ENCODE assay signal across 8 cellular contexts in the genomic region with DNA sequence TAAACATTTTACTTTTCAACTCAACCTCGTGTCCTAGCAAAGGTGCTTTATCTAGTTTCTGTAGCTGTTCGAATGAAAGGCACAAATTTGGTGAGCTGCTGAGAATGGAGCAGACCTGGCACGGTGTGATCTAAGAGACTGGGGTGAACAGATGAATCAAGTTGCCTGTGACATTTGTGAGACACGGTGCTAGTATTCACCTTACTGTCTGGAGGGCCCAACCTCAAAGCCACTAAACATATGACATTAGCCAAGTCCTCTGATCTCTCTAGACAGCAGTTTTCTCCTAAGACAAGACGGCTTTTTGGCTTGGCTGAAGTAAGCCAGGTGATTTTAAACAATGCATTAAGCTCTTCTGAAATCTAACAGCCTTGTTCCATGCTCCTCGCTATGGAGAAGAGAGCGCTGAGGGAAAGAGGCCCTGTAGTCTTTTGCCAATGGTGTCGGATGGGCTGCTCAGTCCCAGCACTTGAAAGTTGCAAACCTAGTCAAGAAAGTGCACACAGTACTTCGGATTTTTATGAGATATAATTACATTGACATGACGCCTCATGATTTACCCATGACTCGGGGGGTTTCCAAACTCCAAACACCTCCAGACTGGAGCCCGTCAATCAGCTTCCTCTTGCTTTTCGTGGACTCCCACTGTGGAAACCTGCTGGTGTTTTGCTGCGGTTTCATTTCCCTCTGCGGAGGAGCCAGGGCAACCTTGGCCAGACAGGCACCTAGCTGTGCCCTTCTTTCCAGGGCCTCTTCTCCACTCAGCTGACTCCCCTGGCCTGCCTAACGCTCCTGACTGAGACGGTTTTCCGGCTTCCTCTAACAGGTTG. TPM values are rescaled to one million over a fixed set of nuclear protein-coding genes. Genes with fewer than 3 reads are reported as not detected.
A peak's percentile ranks its signal among the peaks of the same experiment; 100 is the strongest.
DNase-seq lines count a peak whose midpoint lies in the region; ATAC-seq and TF ChIP-seq lines count a peak whose summit lies in the region.

No MANE protein-coding gene starts in this region.

- DNase-seq in GM06990 (ENCODE audit: extremely low read depth, insufficient read length) = no peak
- DNase-seq in HFFc6 = no peak
- peak in 2 of 3 donors; percentile 33 to 57 for DNase-seq in T-helper 17 cell
- DNase-seq in endothelial cell (ENCODE audit: low spot score) = peak; percentile 33
- no peak for DNase-seq in neuronal stem cell (ENCODE audit: low spot score)
- DNase-seq in hepatic stellate cell (ENCODE audit: low spot score) = no peak
- no peak for DNase-seq in NCI-H2081 (lab: John Stamatoyannopoulos, UW)

- H3K4me1 Mint-ChIP-seq in HFFc6 (ENCODE audit: low read depth) = peaks cover 44% of the 10 kb centered on the region
- peaks cover 18% of the 10 kb centered on the region for H3K4me1 Mint-ChIP-seq in T-helper 17 cell
- peaks cover 17% of the 10 kb centered on the region for H3K4me1 Mint-ChIP-seq in endothelial cell (ENCODE audit: unreplicated experiment)

- H3K9ac ChIP-seq in neuronal stem cell (ENCODE audit: low read depth, low read length, poor library complexity) = peak overlapping the region; percentile 70

- H2BK12ac ChIP-seq in neuronal stem cell (ENCODE audit: low read length) = no peak overlapping the region

- WGBS in neuronal stem cell (ENCODE audit: extremely low coverage in 2 of 2, insufficient read length in 2 of 2, insufficient replicate concordance in 1 of 2), 2 donors = no CpG with 5 or more reads among the region's 18 CpGs

- peak overlapping the region; percentile 17 for H3K27ac ChIP-seq in neuronal stem cell (replicated peaks; ENCODE audit: low read length)

- H3K4me2 ChIP-seq in neuronal stem cell (ENCODE audit: insufficient read depth, low read length, poor library complexity, severe bottlenecking) = peak overlapping the region; percentile 73

- H4K8ac ChIP-seq in neuronal stem cell (ENCODE audit: low read depth, low read length) = no peak overlapping the region

- peaks cover 1% of the 10 kb centered on the region for H3K79me1 ChIP-seq in neuronal stem cell (ENCODE audit: low read depth, low read length)

- peak; percentile 54 for ATAC-seq in T-helper 17 cell
- no peak for ATAC-seq in HG02840 (IDR thresholded peaks at IDR 0.05; ENCODE audit: low FRiP score, unreplicated experiment)

- peaks cover 6% of the 10 kb centered on the region; the same call in 1 of the 2 replicates for H3K27me3 Mint-ChIP-seq in HFFc6 (ENCODE audit: insufficient read depth)
- H3K27me3 Mint-ChIP-seq in T-helper 17 cell = no peaks in the 10 kb centered on the region
- H3K27me3 Mint-ChIP-seq in endothelial cell (ENCODE audit: unreplicated experiment) = peaks cover 6% of the 10 kb centered on the region

- H2AFZ ChIP-seq in neuronal stem cell (ENCODE audit: low read length) = peak overlapping the region; percentile 98

- H3K4ac ChIP-seq in neuronal stem cell (ENCODE audit: low read length) = no peak overlapping the region

- no peak overlapping the region for H2BK120ac ChIP-seq in neuronal stem cell (ENCODE audit: low read depth, low read length)

- H3K4me3 Mint-ChIP-seq in HFFc6 = peak overlapping the region; percentile 98
- peak overlapping the region; percentile 98 for H3K4me3 Mint-ChIP-seq in T-helper 17 cell
- peak overlapping the region; percentile 88 for H3K4me3 Mint-ChIP-seq in endothelial cell (ENCODE audit: unreplicated experiment)

- H3K4me1 ChIP-seq in neuronal stem cell (ENCODE audit: control insufficient read depth in 2 of 2, insufficient read depth in 1 of 2, low read depth in 1 of 2, low read length in 2 of 2) = peaks cover 6 to 11% of the 10 kb centered on the region in 2 donors

- no peak overlapping the region for H2BK5ac ChIP-seq in neuronal stem cell (ENCODE audit: low read length)

- TF ChIP-seq CTCF in GM06990 (IDR thresholded peaks at IDR 0.05; ENCODE audit: insufficient read depth, low read length, poor library complexity, severe bottlenecking) = no peak
- no peak for TF ChIP-seq CTCF in HFFc6 (IDR thresholded peaks at IDR 0.05)
- no peak for TF ChIP-seq CTCF in endothelial cell (IDR thresholded peaks at IDR 0.05; ENCODE audit: unreplicated experiment)

- H3K27me3 ChIP-seq in GM06990 (replicated peaks; ENCODE audit: control insufficient read depth, insufficient read depth, low read length) (no peaks in the 10 kb centered on the region), neuronal stem cell (ENCODE audit: control insufficient read depth in 3 of 3, insufficient read depth in 3 of 3, low read depth in 1 of 3, low read length in 3 of 3) (peaks cover 0 to 6% (median 0%) of the 10 kb centered on the region in 3 experiments)

- H3K36me3 Mint-ChIP-seq in HFFc6 (ENCODE audit: low read depth) (no peaks in the 10 kb centered on the region), T-helper 17 cell (ENCODE audit: low read depth) (no peaks in the 10 kb centered on the region), endothelial cell (ENCODE audit: low read depth, unreplicated experiment) (no peaks in the 10 kb centered on the region)

- H3K9me3 Mint-ChIP-seq in HFFc6 (no peaks in the 10 kb centered on the region), endothelial cell (ENCODE audit: unreplicated experiment) (no peaks in the 10 kb centered on the region)

- H3K18ac ChIP-seq in neuronal stem cell (ENCODE audit: low read length) = peak overlapping the region; percentile 90

- no peak overlapping the region for H4K91ac ChIP-seq in neuronal stem cell (ENCODE audit: low read depth, low read length, poor library complexity)

- H2BK15ac ChIP-seq in neuronal stem cell (ENCODE audit: low read length) = no peak overlapping the region

- H3K23ac ChIP-seq in neuronal stem cell (ENCODE audit: low read depth, low read length, poor library complexity) = peak overlapping the region; percentile 93

- H3K36me3 ChIP-seq in GM06990 (ENCODE audit: control insufficient read depth, insufficient read depth, low read length) = peaks cover 12% of the 10 kb centered on the region
- H3K36me3 ChIP-seq in neuronal stem cell (replicated peaks in 1 of 2; ENCODE audit: control insufficient read depth in 2 of 2, insufficient read depth in 2 of 2, low read length in 2 of 2) = peaks cover 2 to 15% of the 10 kb centered on the region in 2 donors

- H3K14ac ChIP-seq in neuronal stem cell (ENCODE audit: low read length) = no peak overlapping the region

- no peaks in the 10 kb centered on the region for H3K9me3 ChIP-seq in T-helper 17 cell (ENCODE audit: control insufficient read depth, low read length, poor library complexity, severe bottlenecking)
- H3K9me3 ChIP-seq in neuronal stem cell (replicated peaks in 1 of 2; ENCODE audit: control insufficient read depth in 2 of 2, insufficient read depth in 1 of 2, low read depth in 1 of 2, low read length in 2 of 2) = no peaks in the 10 kb centered on the region

- H3K27ac Mint-ChIP-seq in HFFc6 = peak overlapping the region; percentile 89
- peak overlapping the region; percentile 97 for H3K27ac Mint-ChIP-seq in T-helper 17 cell
- H3K27ac Mint-ChIP-seq in endothelial cell (ENCODE audit: unreplicated experiment) = peak overlapping the region; percentile 75

- no peak overlapping the region for H2AK5ac ChIP-seq in neuronal stem cell (ENCODE audit: low read depth, low read length)

- H3K4me3 ChIP-seq in GM06990 (replicated peaks; ENCODE audit: low read depth, low read length) = peak overlapping the region; percentile 92
- peak overlapping the region; percentile 69 to 82 for H3K4me3 ChIP-seq in neuronal stem cell (ENCODE audit: low read length in 2 of 2)

RNA-seq across cellular contexts. Expression of gene TOR3A, which starts 0.8 kb away (rescaled TPM):
- 10 to 100 TPM; 21.4 to 27.6 (median 24.5) TPM for total RNA-seq in HFFc6 (2021; fragmentation: NEBNext Ultra II Directional; extraction: Animal tissue kit (Norgen Biotek cat#: 25700))
- total RNA-seq in T-helper 17 cell (10 to 100 TPM; 29.4 to 38.5 TPM), endothelial cell (ENCODE audit: unreplicated experiment) (15.2 TPM)
- polyA plus RNA-seq in neuronal stem cell (2013, experiment 1 of 2) = 12.6 TPM
- 12.5 TPM for polyA plus RNA-seq in neuronal stem cell (2013, experiment 2 of 2)

RNA-seq across cellular contexts. Expression of gene FAM20B, which starts 55.4 kb away (rescaled TPM):
- 10 to 100 TPM; 58.4 to 65.7 (median 61.5) TPM for total RNA-seq in HFFc6 (2021; fragmentation: NEBNext Ultra II Directional; extraction: Animal tissue kit (Norgen Biotek cat#: 25700))
- total RNA-seq in T-helper 17 cell (10 to 100 TPM; 18.1 to 26.7 TPM), endothelial cell (ENCODE audit: unreplicated experiment) (31.4 TPM)
- polyA plus RNA-seq in neuronal stem cell (2013, experiment 1 of 2) = 19.0 TPM
- polyA plus RNA-seq in neuronal stem cell (2013, experiment 2 of 2) = 19.5 TPM

Comparison
In these comparisons a context has a peak if more than half of its experiments do, and no peak if none do; other contexts are left out.
1. DNase-seq: peak in T-helper 17 cell (2 of 3) and endothelial cell (single experiment); none in GM06990 (single experiment), HFFc6 (single experiment), neuronal stem cell (single experiment), hepatic stellate cell (single experiment) and NCI-H2081 (0 of 2).
2. Peak in every context shown above with its lines, with median percentiles within 50 percentile points of each other: H3K27ac Mint-ChIP-seq and H3K4me3 Mint-ChIP-seq.